Comparison of ENCODE assay signal across 1 cellular context in genomic region chr5:32027717-32028321, GRCh38.
TF ChIP-seq lines count a peak whose summit lies in the region.

No MANE protein-coding gene starts in this region.

TF ChIP-seq in HepG2, 621 proteins besides CTCF, POLR2A, EP300 and RAD21 (continued from another document):
- no peak for TF ChIP-seq ZNF800 (CRISPR knock-in tag; IDR thresholded peaks at IDR 0.05)
- no peak for TF ChIP-seq DRAP1 (CRISPR knock-in tag; IDR thresholded peaks at IDR 0.05)
- TF ChIP-seq ZNF816 (CRISPR knock-in tag; IDR thresholded peaks at IDR 0.05; ENCODE audit: borderline replicate concordance) = no peak
- TF ChIP-seq, protein P1, sequence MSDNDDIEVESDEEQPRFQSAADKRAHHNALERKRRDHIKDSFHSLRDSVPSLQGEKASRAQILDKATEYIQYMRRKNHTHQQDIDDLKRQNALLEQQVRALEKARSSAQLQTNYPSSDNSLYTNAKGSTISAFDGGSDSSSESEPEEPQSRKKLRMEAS (IDR thresholded peaks at IDR 0.05) = no peak
- no peak for TF ChIP-seq ZNF17 (CRISPR knock-in tag; IDR thresholded peaks at IDR 0.05)
- TF ChIP-seq FOSL2 (CRISPR knock-in tag; IDR thresholded peaks at IDR 0.05) = peak; percentile 85
- TF ChIP-seq TBL1XR1 (IDR thresholded peaks at IDR 0.05; ENCODE audit: borderline replicate concordance, low read length, partially characterized antibody) = no peak
- no peak for TF ChIP-seq ZNF629 (CRISPR knock-in tag; conservative IDR thresholded peaks at IDR 0.05)
- TF ChIP-seq, protein P2, sequence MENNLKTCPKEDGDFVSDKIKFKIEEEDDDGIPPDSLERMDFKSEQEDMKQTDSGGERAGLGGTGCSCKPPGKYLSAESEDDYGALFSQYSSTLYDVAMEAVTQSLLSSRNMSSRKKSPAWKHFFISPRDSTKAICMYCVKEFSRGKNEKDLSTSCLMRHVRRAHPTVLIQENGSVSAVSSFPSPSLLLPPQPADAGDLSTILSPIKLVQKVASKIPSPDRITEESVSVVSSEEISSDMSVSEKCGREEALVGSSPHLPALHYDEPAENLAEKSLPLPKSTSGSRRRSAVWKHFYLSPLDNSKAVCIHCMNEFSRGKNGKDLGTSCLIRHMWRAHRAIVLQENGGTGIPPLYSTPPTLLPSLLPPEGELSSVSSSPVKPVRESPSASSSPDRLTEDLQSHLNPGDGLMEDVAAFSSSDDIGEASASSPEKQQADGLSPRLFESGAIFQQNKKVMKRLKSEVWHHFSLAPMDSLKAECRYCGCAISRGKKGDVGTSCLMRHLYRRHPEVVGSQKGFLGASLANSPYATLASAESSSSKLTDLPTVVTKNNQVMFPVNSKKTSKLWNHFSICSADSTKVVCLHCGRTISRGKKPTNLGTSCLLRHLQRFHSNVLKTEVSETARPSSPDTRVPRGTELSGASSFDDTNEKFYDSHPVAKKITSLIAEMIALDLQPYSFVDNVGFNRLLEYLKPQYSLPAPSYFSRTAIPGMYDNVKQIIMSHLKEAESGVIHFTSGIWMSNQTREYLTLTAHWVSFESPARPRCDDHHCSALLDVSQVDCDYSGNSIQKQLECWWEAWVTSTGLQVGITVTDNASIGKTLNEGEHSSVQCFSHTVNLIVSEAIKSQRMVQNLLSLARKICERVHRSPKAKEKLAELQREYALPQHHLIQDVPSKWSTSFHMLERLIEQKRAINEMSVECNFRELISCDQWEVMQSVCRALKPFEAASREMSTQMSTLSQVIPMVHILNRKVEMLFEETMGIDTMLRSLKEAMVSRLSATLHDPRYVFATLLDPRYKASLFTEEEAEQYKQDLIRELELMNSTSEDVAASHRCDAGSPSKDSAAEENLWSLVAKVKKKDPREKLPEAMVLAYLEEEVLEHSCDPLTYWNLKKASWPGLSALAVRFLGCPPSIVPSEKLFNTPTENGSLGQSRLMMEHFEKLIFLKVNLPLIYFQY (CRISPR knock-in tag; IDR thresholded peaks at IDR 0.05; ENCODE audit: borderline replicate concordance) = no peak
- no peak for TF ChIP-seq NFE2L2 (IDR thresholded peaks at IDR 0.05; ENCODE audit: low read length)
- no peak for TF ChIP-seq SP140L (CRISPR knock-in tag; IDR thresholded peaks at IDR 0.05; ENCODE audit: borderline replicate concordance)
- no peak for TF ChIP-seq BHLHE40 (IDR thresholded peaks at IDR 0.05; ENCODE audit: low read length)
- no peak for TF ChIP-seq TGIF2 (CRISPR knock-in tag; IDR thresholded peaks at IDR 0.05)
TF ChIP-seq in HepG2: peak in this region for 5.
